In genomic region chr6:34697544-34697836, GRCh38 we compare ENCODE assay signal across 8 cellular contexts. TPM values are rescaled to one million over a fixed set of nuclear protein-coding genes. Genes with fewer than 3 reads are reported as not detected.
DNase-seq lines count a peak whose midpoint lies in the region; ATAC-seq and TF ChIP-seq lines count a peak whose summit lies in the region.

No MANE protein-coding gene starts in this region.

- TF ChIP-seq POLR2A in vagina (IDR thresholded peaks at IDR 0.05) = no peak

- H3K27ac ChIP-seq in right atrium auricular region = peak overlapping the region; percentile 92 to 98
- H3K27ac ChIP-seq in vagina = peak overlapping the region; percentile 98

- no peaks in the 10 kb centered on the region for H3K9me3 Mint-ChIP-seq in mesothelial cell of epicardium

- H3K36me3 Mint-ChIP-seq in mesothelial cell of epicardium = no peaks in the 10 kb centered on the region

- ATAC-seq in left ventricle myocardium superior (no peak), HG03280 (IDR thresholded peaks at IDR 0.05; ENCODE audit: unreplicated experiment) (no peak)

- H3K9me3 ChIP-seq in right atrium auricular region (no peaks in the 10 kb centered on the region), vagina (no peaks in the 10 kb centered on the region)

- H3K27me3 Mint-ChIP-seq in mesothelial cell of epicardium (ENCODE audit: low read depth) = no peaks in the 10 kb centered on the region

- in situ Hi-C loops in astrocyte of the spinal cord (cut with HindIII; ENCODE audit: low sequenced_read_pairs) = no loop called here

- intact Hi-C loops in left ventricle myocardium superior (cut with micrococcal nuclease) (no loop called here), vagina (cut with DNase I) (loop anchor here (5.0 kb wide), 1 partner anchor 60 kb away; the partner anchor contains the start of gene SNRPC)

- H3K4me1 ChIP-seq in right atrium auricular region (peaks cover 0 to 31% of the 10 kb centered on the region in 2 donors), vagina (peaks cover 35% of the 10 kb centered on the region)

- H3K27me3 ChIP-seq in right atrium auricular region = no peaks in the 10 kb centered on the region
- H3K27me3 ChIP-seq in vagina = no peaks in the 10 kb centered on the region

- TF ChIP-seq CTCF in right atrium auricular region (IDR thresholded peaks at IDR 0.05) = no peak
- TF ChIP-seq CTCF in astrocyte of the spinal cord (IDR thresholded peaks at IDR 0.05; ENCODE audit: low read depth, low read length) = no peak
- TF ChIP-seq CTCF in mesothelial cell of epicardium (IDR thresholded peaks at IDR 0.05; ENCODE audit: unreplicated experiment) = no peak
- no peak for TF ChIP-seq CTCF in vagina (IDR thresholded peaks at IDR 0.05)

- H3K4me3 ChIP-seq in right atrium auricular region (peak overlapping the region in 1 of 2 donors; percentile 96), astrocyte of the spinal cord (ENCODE audit: low read depth, low read length) (peak overlapping the region; percentile 96), vagina (peak overlapping the region; percentile 65 to 99)

- H3K27ac Mint-ChIP-seq in mesothelial cell of epicardium = peak overlapping the region; percentile 99

- H3K4me3 Mint-ChIP-seq in mesothelial cell of epicardium = peak overlapping the region; percentile 95

- no peak for DNase-seq in right atrium auricular region (ENCODE audit: low spot score)
- no peak for DNase-seq in left ventricle myocardium superior
- DNase-seq in astrocyte of the spinal cord (ENCODE audit: low read depth, low spot score) = no peak
- no peak for DNase-seq in mesothelial cell of epicardium (ENCODE audit: low spot score in 2 of 2, unreplicated experiment in 2 of 2)
- no peak for DNase-seq in vagina (ENCODE audit: extremely low spot score in 2 of 2)
- no peak for DNase-seq in NCI-H128 (lab: John Stamatoyannopoulos, UW; ENCODE audit: unreplicated experiment)
- no peak for DNase-seq in GOT3 (lab: John Stamatoyannopoulos, UW)

- H3K36me3 ChIP-seq in right atrium auricular region = no peaks in the 10 kb centered on the region
- no peaks in the 10 kb centered on the region for H3K36me3 ChIP-seq in vagina

- peaks cover 33% of the 10 kb centered on the region for H3K4me1 Mint-ChIP-seq in mesothelial cell of epicardium

RNA-seq across cellular contexts. Expression of gene ILRUN, which starts 0.9 kb away (rescaled TPM):
- total RNA-seq in right atrium auricular region (100 to 1,000 TPM in 1 of 2 donors, 10 to 100 TPM in 1; 89.8 to 114 TPM), left ventricle myocardium superior (148 TPM), mesothelial cell of epicardium (55.6 to 61.0 TPM (median 59.4 TPM) in 3 replicates), vagina (48.4 TPM)

RNA-seq across cellular contexts. Expression of gene SNRPC, which starts 59.8 kb away (rescaled TPM):
- total RNA-seq in right atrium auricular region = 100 to 1,000 TPM; 116 TPM
- total RNA-seq in left ventricle myocardium superior = 173 TPM
- total RNA-seq in mesothelial cell of epicardium = 112 to 113 TPM (median 113 TPM) in 3 replicates
- 77.3 TPM for total RNA-seq in vagina
